Comparison of ENCODE assay signal across 1 cellular context in genomic region chr10:93993782-93994668, GRCh38.
TF ChIP-seq lines count a peak whose summit lies in the region.

TSS of gene PLCE1 (plus strand) at chr10:93993931. CDS start at chr10:94031047, 37,116 bp downstream.

TF ChIP-seq in HEK293, 187 proteins besides CTCF, POLR2A, EP300 and RAD21 (continued from another document):
- TF ChIP-seq ZNF335 (tag by site-specific recombination; conservative IDR thresholded peaks at IDR 0.05) (peak; percentile 93), REPIN1 (tag by site-specific recombination; IDR thresholded peaks at IDR 0.05; ENCODE audit: low read depth) (no peak), ZNF280D (tag by site-specific recombination; IDR thresholded peaks at IDR 0.05) (no peak), ZNF621 (tag by site-specific recombination; IDR thresholded peaks at IDR 0.05) (no peak), ZNF391 (tag by site-specific recombination; IDR thresholded peaks at IDR 0.05; ENCODE audit: borderline replicate concordance, low read depth) (peak; percentile 37; the same call in 1 of the 2 replicates), ZBTB21 (tag by site-specific recombination; IDR thresholded peaks at IDR 0.05) (no peak), ZNF645 (tag by site-specific recombination; IDR thresholded peaks at IDR 0.05) (no peak), ZNF654 (tag by site-specific recombination; IDR thresholded peaks at IDR 0.05; ENCODE audit: low read depth) (no peak), ZNF639 (tag by site-specific recombination; IDR thresholded peaks at IDR 0.05) (no peak), ZNF274 (IDR thresholded peaks at IDR 0.05; ENCODE audit: low read length) (no peak), ZNF274 (tag by site-specific recombination; IDR thresholded peaks at IDR 0.05; ENCODE audit: borderline replicate concordance) (no peak), ZNF350 (tag by site-specific recombination; IDR thresholded peaks at IDR 0.05) (no peak), TRIM28 (IDR thresholded peaks at IDR 0.05; ENCODE audit: borderline replicate concordance, low read length) (no peak), ZNF169 (tag by site-specific recombination; IDR thresholded peaks at IDR 0.05) (no peak), ZFP3 (tag by site-specific recombination; IDR thresholded peaks at IDR 0.05; ENCODE audit: low read depth) (no peak), ZNF830 (tag by site-specific recombination; IDR thresholded peaks at IDR 0.05; ENCODE audit: low read depth) (no peak), ZNF624 (tag by site-specific recombination; IDR thresholded peaks at IDR 0.05) (no peak), ZIC2 (tag by site-specific recombination; IDR thresholded peaks at IDR 0.05) (peak; percentile 61), ZNF16 (tag by site-specific recombination; IDR thresholded peaks at IDR 0.05; ENCODE audit: low read depth) (no peak), KLF9 (tag by site-specific recombination; IDR thresholded peaks at IDR 0.05; ENCODE audit: low read depth) (no peak), ZNF362 (tag by site-specific recombination; IDR thresholded peaks at IDR 0.05) (no peak), ZNF664 (tag by site-specific recombination; IDR thresholded peaks at IDR 0.05) (no peak), BCL11A (tag by site-specific recombination; IDR thresholded peaks at IDR 0.05; ENCODE audit: low read depth) (no peak), ZNF311 (tag by site-specific recombination; IDR thresholded peaks at IDR 0.05; ENCODE audit: borderline replicate concordance) (no peak), ZNF433 (tag by site-specific recombination; IDR thresholded peaks at IDR 0.05; ENCODE audit: low read depth) (no peak), ZNF266 (tag by site-specific recombination; IDR thresholded peaks at IDR 0.05; ENCODE audit: low read depth) (no peak), ZFP37 (tag by site-specific recombination; IDR thresholded peaks at IDR 0.05) (0 out of 2 replicates have a peak, but pooled peaks have one; percentile 30), ZNF138 (tag by site-specific recombination; IDR thresholded peaks at IDR 0.05; ENCODE audit: borderline replicate concordance) (no peak), ZNF561 (tag by site-specific recombination; IDR thresholded peaks at IDR 0.05; ENCODE audit: borderline replicate concordance) (peak; percentile 25; the same call in 1 of the 2 replicates), ZNF843 (tag by site-specific recombination; IDR thresholded peaks at IDR 0.05) (0 out of 2 replicates have a peak, but pooled peaks have one; percentile 25), SETDB1 (IDR thresholded peaks at IDR 0.05; ENCODE audit: insufficient read length, low read length) (no peak), MEIS1 (CRISPR knock-in tag; IDR thresholded peaks at IDR 0.05; ENCODE audit: borderline replicate concordance) (peak; percentile 60; the same call in 1 of the 2 replicates), ZSCAN16 (tag by site-specific recombination; IDR thresholded peaks at IDR 0.05) (no peak), ZNF76 (tag by site-specific recombination; IDR thresholded peaks at IDR 0.05; ENCODE audit: borderline replicate concordance, low read depth) (no peak), ZNF24 (tag by site-specific recombination; IDR thresholded peaks at IDR 0.05) (no peak), OSR2 (tag by site-specific recombination; IDR thresholded peaks at IDR 0.05) (peak; percentile 48; the same call in 1 of the 2 replicates), ZBTB48 (tag by site-specific recombination; IDR thresholded peaks at IDR 0.05) (peak; percentile 75), ZXDB (tag by site-specific recombination; IDR thresholded peaks at IDR 0.05) (peak; percentile 83), ZNF132 (tag by site-specific recombination; IDR thresholded peaks at IDR 0.05; ENCODE audit: borderline replicate concordance) (no peak), ZNF571 (tag by site-specific recombination; IDR thresholded peaks at IDR 0.05) (no peak), WT1 (tag by site-specific recombination; IDR thresholded peaks at IDR 0.05) (no peak), ZNF48 (tag by site-specific recombination; IDR thresholded peaks at IDR 0.05) (no peak), HIC1 (tag by site-specific recombination; IDR thresholded peaks at IDR 0.05) (no peak), ZNF529 (tag by site-specific recombination; IDR thresholded peaks at IDR 0.05; ENCODE audit: insufficient replicate concordance) (no peak), ZNF426 (tag by site-specific recombination; IDR thresholded peaks at IDR 0.05) (no peak), SP2 (tag by site-specific recombination; IDR thresholded peaks at IDR 0.05) (no peak), ZFP41 (tag by site-specific recombination; IDR thresholded peaks at IDR 0.05; ENCODE audit: borderline replicate concordance) (no peak), RBAK (tag by site-specific recombination; IDR thresholded peaks at IDR 0.05) (no peak), ZNF658 (tag by site-specific recombination; IDR thresholded peaks at IDR 0.05) (no peak), MYNN (tag by site-specific recombination; IDR thresholded peaks at IDR 0.05; ENCODE audit: borderline replicate concordance) (no peak), ELK4 (IDR thresholded peaks at IDR 0.05; ENCODE audit: borderline replicate concordance, low read depth, low read length) (no peak), ZNF366 (tag by site-specific recombination; conservative IDR thresholded peaks at IDR 0.05) (no peak), ZNF404 (tag by site-specific recombination; IDR thresholded peaks at IDR 0.05) (no peak), ZBTB20 (tag by site-specific recombination; IDR thresholded peaks at IDR 0.05) (peak; percentile 92), ZSCAN5A (tag by site-specific recombination; IDR thresholded peaks at IDR 0.05) (no peak), ZNF223 (tag by site-specific recombination; IDR thresholded peaks at IDR 0.05) (no peak), GLIS1 (tag by site-specific recombination; IDR thresholded peaks at IDR 0.05) (no peak), ZNF514 (tag by site-specific recombination; IDR thresholded peaks at IDR 0.05) (no peak), ZNF660 (tag by site-specific recombination; IDR thresholded peaks at IDR 0.05) (peak; percentile 62; the same call in 1 of the 2 replicates), ZNF10 (tag by site-specific recombination; IDR thresholded peaks at IDR 0.05) (no peak), ZSCAN18 (tag by site-specific recombination; IDR thresholded peaks at IDR 0.05) (no peak), KLF1 (tag by site-specific recombination; IDR thresholded peaks at IDR 0.05) (no peak), EGR2 (tag by site-specific recombination; IDR thresholded peaks at IDR 0.05; ENCODE audit: low read depth) (no peak), ZSCAN30 (tag by site-specific recombination; IDR thresholded peaks at IDR 0.05) (0 out of 2 replicates have a peak, but pooled peaks have one; percentile 9), ZNF416 (tag by site-specific recombination; IDR thresholded peaks at IDR 0.05) (no peak), MZF1 (tag by site-specific recombination; IDR thresholded peaks at IDR 0.05; ENCODE audit: borderline replicate concordance) (no peak), ZNF530 (tag by site-specific recombination; IDR thresholded peaks at IDR 0.05; ENCODE audit: low read depth) (no peak), ZNF394 (tag by site-specific recombination; IDR thresholded peaks at IDR 0.05; ENCODE audit: borderline replicate concordance) (no peak; the same call in 1 of the 2 replicates), ZNF521 (tag by site-specific recombination; IDR thresholded peaks at IDR 0.05) (no peak)
